In the genomic region with DNA sequence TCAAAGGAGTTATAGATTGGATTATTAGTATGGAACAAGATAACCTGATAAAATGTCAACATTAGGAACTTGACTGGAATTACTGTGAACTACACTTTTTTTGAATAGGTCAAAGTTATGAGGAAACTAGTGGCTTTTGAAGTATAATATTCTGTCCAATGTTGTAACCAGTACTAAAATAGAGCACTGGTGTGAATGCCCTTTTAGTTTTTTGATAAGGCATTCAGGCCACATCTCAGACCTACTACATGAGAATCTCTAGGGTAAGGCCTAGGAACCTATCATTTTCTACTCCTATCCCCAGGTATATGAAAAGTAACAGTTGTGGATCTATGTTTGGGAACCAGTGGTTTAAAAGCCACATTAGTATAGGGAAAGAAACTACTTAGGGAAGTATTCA, we compare ENCODE assay signal across 20 cellular contexts. TPM values are rescaled to one million over a fixed set of nuclear protein-coding genes. Genes with fewer than 3 reads are reported as not detected.
DNase-seq lines count a peak whose midpoint lies in the region; ATAC-seq and TF ChIP-seq lines count a peak whose summit lies in the region.
"Had no signal": no experiment of that assay in that cellular context is flagged by ENCODE, and none has a peak within 500 bp of the region (broad histone marks: within the 10 kb centered on the region; RNA-seq: fewer than 3 reads in every experiment).

No MANE protein-coding gene starts in this region.

- no peak for ATAC-seq in activated T-cell treated with anti-CD3 and anti-CD28 coated beads, Interleukin-2, amount 50 U/mL, for 72 hours (replicated peaks in 1 of 2)
- peak in 3 of 4 donors; percentile 44 to 61 (median 45) for ATAC-seq in heart left ventricle
- no peak for ATAC-seq in natural killer cell treated with Interleukin-12 subunit alpha and Interleukin-12 subunit beta and Interleukin-15 and Interleukin-18, amount 100 ng/mL, for 72 hours
- no peak for ATAC-seq in HG03135 (IDR thresholded peaks at IDR 0.05; ENCODE audit: unreplicated experiment)
- ATAC-seq: body of pancreas, GM23338 had no signal

- H3K4me3 Mint-ChIP-seq in activated T-cell treated with anti-CD3 and anti-CD28 coated beads, Interleukin-2, amount 50 U/mL, for 72 hours, result peak overlapping the region in 1 of 2 donors; percentile 21
- peak overlapping the region in 4 of 7 donors; percentile 1 to 46 (median 24) for H3K4me3 Mint-ChIP-seq in CD8-positive, alpha-beta memory T cell
- peak overlapping the region; percentile 7 for H3K4me3 Mint-ChIP-seq in natural killer cell treated with Interleukin-12 subunit alpha and Interleukin-12 subunit beta and Interleukin-15 and Interleukin-18, amount 100 ng/mL, for 72 hours
- H3K4me3 Mint-ChIP-seq: GM23338 had no signal

- TF ChIP-seq CTCF in heart left ventricle (IDR thresholded peaks at IDR 0.05) (no peak), GM13976 (IDR thresholded peaks at IDR 0.05; ENCODE audit: borderline replicate concordance, control extremely low read depth, extremely low read depth, insufficient read depth, missing control alignments) (no peak)

- H3K4me1 ChIP-seq in CD8-positive, alpha-beta memory T cell (ENCODE audit: insufficient read depth, low read length), result peaks cover 69% of the 10 kb centered on the region
- H3K4me1 ChIP-seq in heart left ventricle, result peaks cover 0 to 79% (median 61%) of the 10 kb centered on the region in 12 donors

- no peak for DNase-seq in activated T-cell treated with anti-CD3 and anti-CD28 coated beads, Interleukin-2, amount 50 U/mL, for 72 hours
- DNase-seq in activated T-cell treated with anti-CD3 and anti-CD28 coated beads, Interleukin-2, amount 50 U/mL, for 48 hours, result no peak
- no peak for DNase-seq in CD8-positive, alpha-beta memory T cell
- DNase-seq in heart left ventricle, result no peak
- no peak for DNase-seq in natural killer cell treated with Interleukin-12 subunit alpha and Interleukin-12 subunit beta and Interleukin-15 and Interleukin-18, amount 100 ng/mL, for 72 hours (ENCODE audit: low spot score)
- DNase-seq in cerebellar cortex (ENCODE audit: low spot score), result no peak
- no peak for DNase-seq in GM13976 (ENCODE audit: low spot score)
- DNase-seq: activated CD8-positive, alpha-beta memory T cell treated with anti-CD3 and anti-CD28 coated beads, Interleukin-2, amount 50 U/mL, for 4 hours; activated naive CD4-positive, alpha-beta T cell; body of pancreas; DMS153; NCI-H1092 treated with DMSO at 0.1 percent for 48 hours; NCI-H1930; NCI-H748 treated with DMSO at 0.1 percent for 48 hours; stimulated activated CD8-positive, alpha-beta memory T cell treated with anti-CD3 and anti-CD28 coated beads, Interleukin-4, amount 100 ng/mL, for 48 hours had no signal

- H3K4me3 ChIP-seq in CD8-positive, alpha-beta memory T cell (ENCODE audit: low read length), result no peak overlapping the region
- H3K4me3 ChIP-seq in heart left ventricle, result no peak overlapping the region
- H3K4me3 ChIP-seq: BLaER1, body of pancreas, esophagus muscularis mucosa, GM23338 had no signal

- H3K36me3 ChIP-seq in CD8-positive, alpha-beta memory T cell (ENCODE audit: insufficient read depth, low read length), result no peaks in the 10 kb centered on the region
- H3K36me3 ChIP-seq in heart left ventricle, result peaks cover 0 to 5% (median 0%) of the 10 kb centered on the region in 9 donors

- peaks cover 75% of the 10 kb centered on the region for H3K4me1 Mint-ChIP-seq in activated T-cell treated with anti-CD3 and anti-CD28 coated beads, Interleukin-2, amount 50 U/mL, for 72 hours (ENCODE audit: low read depth)
- peaks cover 66 to 90% (median 80%) of the 10 kb centered on the region in 3 donors for H3K4me1 Mint-ChIP-seq in CD8-positive, alpha-beta memory T cell
- peaks cover 52 to 56% of the 10 kb centered on the region in 2 donors for H3K4me1 Mint-ChIP-seq in natural killer cell treated with Interleukin-12 subunit alpha and Interleukin-12 subunit beta and Interleukin-15 and Interleukin-18, amount 100 ng/mL, for 72 hours (ENCODE audit: low read depth in 2 of 2)

- no peak for TF ChIP-seq POLR2A in heart left ventricle (IDR thresholded peaks at IDR 0.05)

- no peaks in the 10 kb centered on the region for H3K27me3 Mint-ChIP-seq in activated T-cell treated with anti-CD3 and anti-CD28 coated beads, Interleukin-2, amount 50 U/mL, for 72 hours (ENCODE audit: low read depth)
- H3K27me3 Mint-ChIP-seq in CD8-positive, alpha-beta memory T cell, result no peaks in the 10 kb centered on the region
- no peaks in the 10 kb centered on the region for H3K27me3 Mint-ChIP-seq in natural killer cell treated with Interleukin-12 subunit alpha and Interleukin-12 subunit beta and Interleukin-15 and Interleukin-18, amount 100 ng/mL, for 72 hours

- intact Hi-C loops in heart left ventricle (cut with DNase I), result no loop called here

- peak overlapping the region; percentile 64 for H3K27ac Mint-ChIP-seq in activated T-cell treated with anti-CD3 and anti-CD28 coated beads, Interleukin-2, amount 50 U/mL, for 72 hours
- peak overlapping the region in 6 of 8 donors; percentile 4 to 91 (median 28) for H3K27ac Mint-ChIP-seq in CD8-positive, alpha-beta memory T cell
- H3K27ac Mint-ChIP-seq in natural killer cell treated with Interleukin-12 subunit alpha and Interleukin-12 subunit beta and Interleukin-15 and Interleukin-18, amount 100 ng/mL, for 72 hours, result peak overlapping the region; percentile 5 to 40
- H3K27ac Mint-ChIP-seq: GM23338 had no signal

- H3K27ac ChIP-seq in CD8-positive, alpha-beta memory T cell (ENCODE audit: low read depth, low read length), result no peak overlapping the region
- H3K27ac ChIP-seq in heart left ventricle, result peak overlapping the region in 6 of 12 donors; percentile 6 to 39 (median 15)
- H3K27ac ChIP-seq: BLaER1, body of pancreas, esophagus muscularis mucosa, parathyroid adenoma had no signal

- H3K9me3 ChIP-seq in CD8-positive, alpha-beta memory T cell (ENCODE audit: low read length), result no peaks in the 10 kb centered on the region
- no peaks in the 10 kb centered on the region for H3K9me3 ChIP-seq in heart left ventricle
- H3K9me3 ChIP-seq: BLaER1, body of pancreas, esophagus muscularis mucosa had no signal

- no peaks in the 10 kb centered on the region for H3K27me3 ChIP-seq in CD8-positive, alpha-beta memory T cell (ENCODE audit: insufficient read depth, low read length, poor library complexity, severe bottlenecking)
- H3K27me3 ChIP-seq in heart left ventricle, result no peaks in the 10 kb centered on the region
- H3K27me3 ChIP-seq: BLaER1, body of pancreas, esophagus muscularis mucosa had no signal

- in situ Hi-C loops in GM13976 (cut with MboI; ENCODE audit: low sequenced_read_pairs, unreplicated experiment), result no loop called here

- CTCF ChIA-PET in CD8-positive, alpha-beta memory T cell (lab: Charles Lee), result no interaction called here

- peaks cover 6 to 10% of the 10 kb centered on the region in 2 donors for H3K36me3 Mint-ChIP-seq in activated T-cell treated with anti-CD3 and anti-CD28 coated beads, Interleukin-2, amount 50 U/mL, for 72 hours (ENCODE audit: insufficient read depth in 2 of 2)
- H3K36me3 Mint-ChIP-seq in CD8-positive, alpha-beta memory T cell, result peaks cover 0 to 22% (median 2%) of the 10 kb centered on the region in 3 donors
- H3K36me3 Mint-ChIP-seq in natural killer cell treated with Interleukin-12 subunit alpha and Interleukin-12 subunit beta and Interleukin-15 and Interleukin-18, amount 100 ng/mL, for 72 hours, result no peaks in the 10 kb centered on the region

- POLR2A ChIA-PET in CD8-positive, alpha-beta memory T cell (lab: Charles Lee), result no interaction called here

- H3K9me3 Mint-ChIP-seq in activated T-cell treated with anti-CD3 and anti-CD28 coated beads, Interleukin-2, amount 50 U/mL, for 72 hours, result no peaks in the 10 kb centered on the region
- no peaks in the 10 kb centered on the region for H3K9me3 Mint-ChIP-seq in CD8-positive, alpha-beta memory T cell
- H3K9me3 Mint-ChIP-seq in natural killer cell treated with Interleukin-12 subunit alpha and Interleukin-12 subunit beta and Interleukin-15 and Interleukin-18, amount 100 ng/mL, for 72 hours, result peaks cover 3% of the 10 kb centered on the region
- H3K9me3 Mint-ChIP-seq: GM23338 had no signal

RNA-seq across cellular contexts. Expression of a gene that starts 16.4 kb away (rescaled TPM):
- total RNA-seq in activated T-cell treated with anti-CD3 and anti-CD28 coated beads, Interleukin-2, amount 50 U/mL, for 72 hours, result 100 to 1,000 TPM in 1 of 2 donors, 10 to 100 TPM in 1; 96.4 to 112 TPM
- total RNA-seq in CD8-positive, alpha-beta memory T cell, result 10 to 100 TPM; 81.0 to 87.5 TPM
- 237 TPM for polyA plus RNA-seq in CD8-positive, alpha-beta memory T cell
- 10 to 100 TPM; 39.3 to 59.5 (median 46.7) TPM for total RNA-seq in heart left ventricle
- polyA plus RNA-seq in heart left ventricle, result 10 to 100 TPM; 17.0 to 20.8 TPM
- 100 to 1,000 TPM; 152 to 172 TPM for total RNA-seq in natural killer cell treated with Interleukin-12 subunit alpha and Interleukin-12 subunit beta and Interleukin-15 and Interleukin-18, amount 100 ng/mL, for 72 hours

Comparison
In these comparisons a context has a peak if more than half of its experiments do, and no peak if none do; other contexts are left out.
1. ATAC-seq: peak in heart left ventricle (3 of 4); none in activated T-cell treated with anti-CD3 and anti-CD28 coated beads, Interleukin-2, amount 50 U/mL, for 72 hours (0 of 2), natural killer cell treated with Interleukin-12 subunit alpha and Interleukin-12 subunit beta and Interleukin-15 and Interleukin-18, amount 100 ng/mL, for 72 hours (0 of 2) and HG03135 (single experiment).
2. Peak in every context shown above with its lines, with median percentiles within 50 percentile points of each other: H3K27ac Mint-ChIP-seq.